In the genomic region with DNA sequence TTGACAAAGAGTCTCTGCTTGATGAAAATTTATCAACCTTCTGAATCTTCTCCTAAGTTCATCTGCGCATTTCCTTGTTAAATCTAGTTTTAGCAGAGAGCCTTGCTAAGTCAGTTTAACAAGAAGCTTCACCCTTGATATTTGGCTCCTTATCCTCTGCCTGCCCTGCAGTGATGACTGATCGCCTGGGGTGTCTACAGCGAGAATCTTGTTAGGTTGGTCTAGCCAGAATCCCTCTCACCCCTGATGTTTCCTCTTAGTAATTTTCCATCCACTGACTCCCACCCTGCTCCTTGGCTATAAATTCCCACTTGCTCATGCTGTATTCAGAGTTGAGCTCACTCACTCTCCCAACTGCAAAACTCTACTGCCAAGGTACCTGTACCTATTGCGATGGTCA, we compare ENCODE assay signal across 21 cellular contexts.
DNase-seq lines count a peak whose midpoint lies in the region; ATAC-seq and TF ChIP-seq lines count a peak whose summit lies in the region.
"Had no signal": no experiment of that assay in that cellular context is flagged by ENCODE, and none has a peak within 500 bp of the region (broad histone marks: within the 10 kb centered on the region; RNA-seq: fewer than 3 reads in every experiment).

No MANE protein-coding gene starts in this region.

- ATAC-seq in foreskin keratinocyte (peak; percentile 39), GM19351 (IDR thresholded peaks at IDR 0.05; ENCODE audit: unreplicated experiment) (no peak), GM18867 (IDR thresholded peaks at IDR 0.05; ENCODE audit: unreplicated experiment) (no peak)
- ATAC-seq: K562 had no signal

- no peak overlapping the region for H2BK5ac ChIP-seq in mesendoderm (ENCODE audit: low read length)

- no peaks in the 10 kb centered on the region for H4K20me1 ChIP-seq in PC-9 (ENCODE audit: insufficient read depth)
- H4K20me1 ChIP-seq: BLaER1 treated with 17β-estradiol and CSF1 and Interleukin-3, amounts not matched to agents 10 nM and 100 nM had no signal

- H3K9me3 ChIP-seq in PC-9 (ENCODE audit: insufficient read depth, low read depth), result no peaks in the 10 kb centered on the region
- H3K9me3 ChIP-seq: BLaER1 treated with 17β-estradiol and CSF1 and Interleukin-3, amounts not matched to agents 10 nM and 100 nM had no signal

- 0 out of 2 replicates have a peak overlapping the region, but pooled peaks have one; percentile 11 for H3K27ac ChIP-seq in PC-9
- no peak overlapping the region for H3K27ac ChIP-seq in foreskin keratinocyte
- H3K27ac ChIP-seq in mesendoderm (ENCODE audit: low read depth, low read length), result no peak overlapping the region
- H3K27ac ChIP-seq: BLaER1 treated with 17β-estradiol and CSF1 and Interleukin-3, amounts not matched to agents 10 nM and 100 nM; HL-60 had no signal

- H3K4ac ChIP-seq in mesendoderm (ENCODE audit: low read depth, low read length), result no peak overlapping the region

- H3K9me2 ChIP-seq in PC-9 (ENCODE audit: insufficient read depth), result no peaks in the 10 kb centered on the region

- no peak overlapping the region for H3K27ac Mint-ChIP-seq in nephron progenitor cell
- H3K27ac Mint-ChIP-seq: B cell; CD8-positive, alpha-beta memory T cell had no signal

- no peak overlapping the region for H3K18ac ChIP-seq in mesendoderm (ENCODE audit: low read length)

- H4K8ac ChIP-seq in mesendoderm (ENCODE audit: low read depth, low read length), result no peak overlapping the region

- peaks cover 18% of the 10 kb centered on the region; the same call in 1 of the 2 replicates for H3K4me1 ChIP-seq in PC-9 (replicated peaks; ENCODE audit: insufficient read depth)
- no peaks in the 10 kb centered on the region for H3K4me1 ChIP-seq in foreskin keratinocyte
- no peaks in the 10 kb centered on the region for H3K4me1 ChIP-seq in mesendoderm (ENCODE audit: control insufficient read depth, low read depth, low read length)
- H3K4me1 ChIP-seq: BLaER1 treated with 17β-estradiol and CSF1 and Interleukin-3, amounts not matched to agents 10 nM and 100 nM had no signal

- no peak overlapping the region for H2BK15ac ChIP-seq in mesendoderm (replicated peaks; ENCODE audit: low read depth)

- peak; percentile 8 for DNase-seq in ELF-1 (ENCODE audit: low read depth, low spot score)
- DNase-seq in PC-9, result peak in 1 of 2 experiments; percentile 68
- DNase-seq in foreskin keratinocyte, result peak in 1 of 2 donors; percentile 16
- peak; percentile 22 for DNase-seq in mesendoderm
- DNase-seq in nephron progenitor cell, result no peak
- no peak for DNase-seq in activated CD4-positive, alpha-beta T cell treated with anti-CD3 and anti-CD28 coated beads for 48 hours
- DNase-seq: 8988T; CD8-positive, alpha-beta memory T cell; COR-L47; DMS 273 treated with DMSO at 0.1 percent for 48 hours; DMS53; DND-41; EL; HCEC 1CT; IMR-90 had no signal

- no peak overlapping the region for H4K5ac ChIP-seq in mesendoderm (ENCODE audit: low read length)

- no peak overlapping the region for H3K23ac ChIP-seq in mesendoderm (ENCODE audit: low read length)

- no peak for TF ChIP-seq CTCF in PC-9 (conservative IDR thresholded peaks at IDR 0.05)
- TF ChIP-seq CTCF in foreskin keratinocyte (conservative IDR thresholded peaks at IDR 0.05), result no peak
- TF ChIP-seq CTCF in nephron progenitor cell (IDR thresholded peaks at IDR 0.05), result no peak

- no peak overlapping the region for H2BK120ac ChIP-seq in mesendoderm (ENCODE audit: low read depth, low read length)

- no peaks in the 10 kb centered on the region for H3K4me1 Mint-ChIP-seq in nephron progenitor cell
- H3K4me1 Mint-ChIP-seq: B cell; CD8-positive, alpha-beta memory T cell had no signal

- no CpG with 5 or more reads among the region's 4 CpGs for WGBS in mesendoderm (ENCODE audit: extremely low coverage, insufficient coverage, low lambda C conversion rate)

- no TSS peak for BruUV-seq in PC-9 (replicated peaks; lab: Mats Ljungman, UMichigan)

- peaks cover 3% of the 10 kb centered on the region for H3K27me3 Mint-ChIP-seq in nephron progenitor cell (ENCODE audit: low read depth, poor library complexity)
- H3K27me3 Mint-ChIP-seq: B cell; CD8-positive, alpha-beta memory T cell had no signal

- POLR2A ChIA-PET in PC-9 (lab: Charles Lee; ENCODE audit: unreplicated experiment), result no interaction called here

- no peaks in the 10 kb centered on the region for H3K79me2 ChIP-seq in PC-9 (ENCODE audit: low read depth)
- no peaks in the 10 kb centered on the region for H3K79me2 ChIP-seq in mesendoderm (ENCODE audit: control insufficient read depth, insufficient read depth, low read length)

- peaks cover 8% of the 10 kb centered on the region for H3K9me3 Mint-ChIP-seq in nephron progenitor cell

- no peak overlapping the region for H2AK5ac ChIP-seq in mesendoderm (ENCODE audit: low read length)

- CTCF ChIA-PET in PC-9 (lab: Charles Lee), result no interaction called here

- intact Hi-C loops in PC-9 (cut with micrococcal nuclease; ENCODE audit: unreplicated experiment), result no loop called here

- no peaks in the 10 kb centered on the region for H3K79me1 ChIP-seq in mesendoderm (ENCODE audit: low read length)

- H3K4me3 Mint-ChIP-seq in nephron progenitor cell, result no peak overlapping the region
- H3K4me3 Mint-ChIP-seq: B cell; CD8-positive, alpha-beta memory T cell had no signal

- peak overlapping the region; percentile 19 for H3K4me2 ChIP-seq in PC-9
- H3K4me2 ChIP-seq in mesendoderm (ENCODE audit: low read length), result no peak overlapping the region
- H3K4me2 ChIP-seq: BLaER1 treated with 17β-estradiol and CSF1 and Interleukin-3, amounts not matched to agents 10 nM and 100 nM had no signal

- no peaks in the 10 kb centered on the region for H3K36me3 Mint-ChIP-seq in nephron progenitor cell (ENCODE audit: low read depth)

- no peaks in the 10 kb centered on the region for H3F3A ChIP-seq in PC-9 (ENCODE audit: insufficient read depth, low read depth)

- H3K56ac ChIP-seq in mesendoderm (ENCODE audit: low read length), result no peak overlapping the region

- 0 out of 2 replicates have a peak overlapping the region, but pooled peaks have one; percentile 9 for H2AFZ ChIP-seq in PC-9

- no peak overlapping the region for H3K9ac ChIP-seq in mesendoderm (ENCODE audit: low read length)
- H3K9ac ChIP-seq: BLaER1 treated with 17β-estradiol and CSF1 and Interleukin-3, amounts not matched to agents 10 nM and 100 nM had no signal

- H3K27me3 ChIP-seq in PC-9 (ENCODE audit: insufficient read depth, low read depth) (no peaks in the 10 kb centered on the region), foreskin keratinocyte (no peaks in the 10 kb centered on the region), mesendoderm (ENCODE audit: insufficient read depth, low read length, poor library complexity) (no peaks in the 10 kb centered on the region)
- H3K27me3 ChIP-seq: BLaER1 treated with 17β-estradiol and CSF1 and Interleukin-3, amounts not matched to agents 10 nM and 100 nM had no signal

- no peaks in the 10 kb centered on the region for H3K36me3 ChIP-seq in PC-9 (ENCODE audit: low read depth)
- no peaks in the 10 kb centered on the region for H3K36me3 ChIP-seq in mesendoderm (ENCODE audit: control insufficient read depth, insufficient read depth, low read length)
- H3K36me3 ChIP-seq: BLaER1 treated with 17β-estradiol and CSF1 and Interleukin-3, amounts not matched to agents 10 nM and 100 nM had no signal

- H3K4me3 ChIP-seq in PC-9, result no peak overlapping the region
- H3K4me3 ChIP-seq in mesendoderm (ENCODE audit: low read length), result no peak overlapping the region
- H3K4me3 ChIP-seq: BLaER1 treated with 17β-estradiol and CSF1 and Interleukin-3, amounts not matched to agents 10 nM and 100 nM; K562 had no signal

Comparison
In these comparisons a context has a peak if more than half of its experiments do, and no peak if none do; other contexts are left out.
1. DNase-seq: peak in ELF-1 (single experiment) and mesendoderm (single experiment); none in nephron progenitor cell (single experiment) and activated CD4-positive, alpha-beta T cell treated with anti-CD3 and anti-CD28 coated beads for 48 hours (single experiment).